Comparison of ENCODE assay signal across 16 cellular contexts in genomic region chr1:92419642-92420041, GRCh38.
A peak's percentile ranks its signal among the peaks of the same experiment; 100 is the strongest.
DNase-seq lines count a peak whose midpoint lies in the region; ATAC-seq and TF ChIP-seq lines count a peak whose summit lies in the region.
"Had no signal": no experiment of that assay in that cellular context is flagged by ENCODE, and none has a peak within 500 bp of the region (broad histone marks: within the 10 kb centered on the region; RNA-seq: fewer than 3 reads in every experiment).

No MANE protein-coding gene starts in this region.

- H3K36me3 ChIP-seq in DND-41 (ENCODE audit: insufficient read depth, low read length) (no peaks in the 10 kb centered on the region), neural progenitor cell (no peaks in the 10 kb centered on the region)

- no peak for DNase-seq in DND-41
- peak; percentile 43 for DNase-seq in KBM-7
- DNase-seq in dermis blood vessel endothelial cell = peak; percentile 8
- DNase-seq in neural progenitor cell (ENCODE audit: low spot score) = no peak
- no peak for DNase-seq in stimulated activated CD4-positive, alpha-beta T cell treated with anti-CD3 and anti-CD28 coated beads, Interleukin-15, amount 100 ng/mL, for 24 hours
- no peak for DNase-seq in HFFc6
- DNase-seq: AML-193; Caco-2; CD4-positive, alpha-beta T cell; EL; HCEC 1CT; KG1 had no signal

- no peaks in the 10 kb centered on the region for H3K9me3 ChIP-seq in DND-41 (ENCODE audit: insufficient read depth, low read length, severe bottlenecking)
- no peaks in the 10 kb centered on the region for H3K9me3 ChIP-seq in neural progenitor cell (ENCODE audit: low read depth)
- H3K9me3 ChIP-seq: Caco-2 had no signal

- no peaks in the 10 kb centered on the region for H3K27me3 ChIP-seq in DND-41 (ENCODE audit: insufficient read depth, low read length, poor library complexity)
- H3K27me3 ChIP-seq in neural progenitor cell = no peaks in the 10 kb centered on the region

- peak overlapping the region; percentile 24; the same call in 1 of the 2 replicates for H2AFZ ChIP-seq in DND-41 (ENCODE audit: low read depth, low read length)
- peak overlapping the region; percentile 1 for H2AFZ ChIP-seq in neural progenitor cell (replicated peaks)

- H4K20me1 ChIP-seq in DND-41 (ENCODE audit: insufficient read depth, low read length) (no peaks in the 10 kb centered on the region), neural progenitor cell (ENCODE audit: low read depth) (no peaks in the 10 kb centered on the region)

- no peaks in the 10 kb centered on the region for H3K4me1 ChIP-seq in DND-41 (ENCODE audit: insufficient read depth, low read length)
- peaks cover 4% of the 10 kb centered on the region for H3K4me1 ChIP-seq in neural progenitor cell
- H3K4me1 ChIP-seq: Caco-2 had no signal

- no peak for TF ChIP-seq CTCF in DND-41 (IDR thresholded peaks at IDR 0.05; ENCODE audit: borderline replicate concordance, extremely low read depth, low read length, poor library complexity, severe bottlenecking)
- TF ChIP-seq CTCF in neural progenitor cell (IDR thresholded peaks at IDR 0.05) = no peak
- TF ChIP-seq CTCF in HFFc6 (IDR thresholded peaks at IDR 0.05) = no peak

- H3K4me1 Mint-ChIP-seq in neural progenitor cell (peaks cover 8% of the 10 kb centered on the region), HFFc6 (ENCODE audit: low read depth) (no peaks in the 10 kb centered on the region)
- H3K4me1 Mint-ChIP-seq: IgD-negative memory B cell had no signal

- no peaks in the 10 kb centered on the region for H3K79me2 ChIP-seq in DND-41 (ENCODE audit: insufficient read depth, low read length)
- no peaks in the 10 kb centered on the region for H3K79me2 ChIP-seq in neural progenitor cell (ENCODE audit: low read depth)

- H3K27ac ChIP-seq in DND-41 (ENCODE audit: low read length) = no peak overlapping the region
- no peak overlapping the region for H3K27ac ChIP-seq in neural progenitor cell
- H3K27ac ChIP-seq: C4-2B had no signal

- no peak overlapping the region for H3K27ac Mint-ChIP-seq in neural progenitor cell
- H3K27ac Mint-ChIP-seq in HFFc6 = no peak overlapping the region
- H3K27ac Mint-ChIP-seq: CD4-positive, alpha-beta T cell; IgD-negative memory B cell had no signal

- no peak overlapping the region for H3K9ac ChIP-seq in DND-41 (ENCODE audit: low read depth, low read length)
- H3K9ac ChIP-seq in neural progenitor cell = no peak overlapping the region

- H3K9me3 Mint-ChIP-seq in neural progenitor cell = no peaks in the 10 kb centered on the region
- H3K9me3 Mint-ChIP-seq in HFFc6 = no peaks in the 10 kb centered on the region
- H3K9me3 Mint-ChIP-seq: CD4-positive, alpha-beta T cell had no signal

- H3K4me3 Mint-ChIP-seq in neural progenitor cell (no peak overlapping the region), HFFc6 (no peak overlapping the region)
- H3K4me3 Mint-ChIP-seq: CD4-positive, alpha-beta T cell; IgD-negative memory B cell had no signal

- ATAC-seq in DND-41 (ENCODE audit: insufficient read depth, low read depth) (no peak; the same call in 2 of the 3 replicates), GM19397 (IDR thresholded peaks at IDR 0.05; ENCODE audit: unreplicated experiment) (no peak)
- ATAC-seq: GM12878 had no signal

- in situ Hi-C loops in KBM-7 (cut with MboI; ENCODE audit: low pct_unique_long_range_greater_than_20kb, low sequenced_read_pairs) = no loop called here

- peaks cover 3% of the 10 kb centered on the region for H3F3A ChIP-seq in neural progenitor cell (ENCODE audit: low read depth)

- no peak overlapping the region for H3K4me3 ChIP-seq in DND-41 (ENCODE audit: low read depth in 1 of 2, low read length in 2 of 2)
- H3K4me3 ChIP-seq in neural progenitor cell = no peak overlapping the region
- H3K4me3 ChIP-seq: GM12878 had no signal

- H3K36me3 Mint-ChIP-seq in neural progenitor cell (no peaks in the 10 kb centered on the region), HFFc6 (ENCODE audit: low read depth) (no peaks in the 10 kb centered on the region)
- H3K36me3 Mint-ChIP-seq: IgD-negative memory B cell had no signal

- H3K4me2 ChIP-seq in DND-41 (ENCODE audit: insufficient read depth, low read length) = no peak overlapping the region
- H3K4me2 ChIP-seq in neural progenitor cell = no peak overlapping the region

- H3K27me3 Mint-ChIP-seq in neural progenitor cell (ENCODE audit: insufficient read depth, low read depth) (no peaks in the 10 kb centered on the region), HFFc6 (ENCODE audit: insufficient read depth) (peaks cover 11% of the 10 kb centered on the region)
- H3K27me3 Mint-ChIP-seq: CD4-positive, alpha-beta T cell; IgD-negative memory B cell had no signal

Comparison
In these comparisons a context has a peak if more than half of its experiments do, and no peak if none do; other contexts are left out.
1. DNase-seq: peak in KBM-7 (single experiment) and dermis blood vessel endothelial cell (single experiment); none in DND-41 (single experiment), neural progenitor cell (single experiment), stimulated activated CD4-positive, alpha-beta T cell treated with anti-CD3 and anti-CD28 coated beads, Interleukin-15, amount 100 ng/mL, for 24 hours (single experiment) and HFFc6 (single experiment).